10 cellular contexts compared by ENCODE assay signal in genomic region chr3:183275418-183275817, GRCh38.
DNase-seq lines count a peak whose midpoint lies in the region; ATAC-seq and TF ChIP-seq lines count a peak whose summit lies in the region.
"Had no signal": no experiment of that assay in that cellular context is flagged by ENCODE, and none has a peak within 500 bp of the region (broad histone marks: within the 10 kb centered on the region; RNA-seq: fewer than 3 reads in every experiment).

No MANE protein-coding gene starts in this region.

- no peak overlapping the region for H3K4me3 ChIP-seq in choroid plexus epithelial cell (ENCODE audit: low read depth, low read length)

- H3K27ac Mint-ChIP-seq in nephron progenitor cell: peak overlapping the region; percentile 84
- H3K27ac Mint-ChIP-seq: activated naive CD8-positive, alpha-beta T cell had no signal

- no peak for ATAC-seq in GM21619 (IDR thresholded peaks at IDR 0.05; ENCODE audit: unreplicated experiment)
- ATAC-seq: left lobe of liver had no signal

- H3K9me3 Mint-ChIP-seq in nephron progenitor cell: no peaks in the 10 kb centered on the region

- H3K4me3 Mint-ChIP-seq in nephron progenitor cell: no peak overlapping the region
- H3K4me3 Mint-ChIP-seq: activated naive CD8-positive, alpha-beta T cell had no signal

- H3K4me1 Mint-ChIP-seq in nephron progenitor cell: no peaks in the 10 kb centered on the region

- H3K27me3 Mint-ChIP-seq in nephron progenitor cell (ENCODE audit: low read depth, poor library complexity): no peaks in the 10 kb centered on the region
- H3K27me3 Mint-ChIP-seq: activated naive CD8-positive, alpha-beta T cell had no signal

- TF ChIP-seq CTCF in choroid plexus epithelial cell (conservative IDR thresholded peaks at IDR 0.05; ENCODE audit: low read depth, low read length) (no peak), nephron progenitor cell (IDR thresholded peaks at IDR 0.05) (no peak)

- peaks cover 12% of the 10 kb centered on the region for H3K36me3 Mint-ChIP-seq in nephron progenitor cell (ENCODE audit: low read depth)

- DNase-seq in DMS 273 (lab: John Stamatoyannopoulos, UW; ENCODE audit: unreplicated experiment) (peak; percentile 18), DMS 273 treated with DMSO at 0.1 percent for 48 hours (lab: John Stamatoyannopoulos, UW) (no peak), NCI-H2171 (lab: John Stamatoyannopoulos, UW) (peak; percentile 27), choroid plexus epithelial cell (ENCODE audit: low read depth) (peak; percentile 94), nephron progenitor cell (no peak), putamen (ENCODE audit: low spot score) (no peak)
- DNase-seq in activated CD8-positive, alpha-beta memory T cell treated with anti-CD3 and anti-CD28 coated beads, Interleukin-2, amount 50 U/mL, for 4 hours: no peak

Comparison
In these comparisons a context has a peak if more than half of its experiments do, and no peak if none do; other contexts are left out.
1. DNase-seq: peak in DMS 273 (single experiment), NCI-H2171 (single experiment) and choroid plexus epithelial cell (single experiment); none in DMS 273 treated with DMSO at 0.1 percent for 48 hours (single experiment), nephron progenitor cell (single experiment), activated CD8-positive, alpha-beta memory T cell treated with anti-CD3 and anti-CD28 coated beads, Interleukin-2, amount 50 U/mL, for 4 hours (single experiment) and putamen (single experiment).